Comparison of ENCODE assay signal across 21 cellular contexts in the genomic region with DNA sequence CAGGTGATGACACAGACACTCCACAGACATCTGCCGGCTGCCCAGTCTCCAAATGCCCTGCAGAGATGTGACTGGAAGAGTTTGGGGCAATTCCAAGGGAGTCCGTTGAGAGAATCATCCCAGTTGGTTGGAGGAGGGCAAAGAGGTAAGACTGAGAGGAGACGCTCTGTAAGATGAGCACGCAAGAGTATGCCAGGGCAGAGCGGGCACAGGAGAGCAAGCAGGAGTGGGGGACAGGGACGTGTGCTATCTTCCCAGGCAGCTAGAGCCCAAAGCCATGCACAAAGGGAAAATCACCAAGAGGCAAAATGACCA.
DNase-seq lines count a peak whose midpoint lies in the region; ATAC-seq and TF ChIP-seq lines count a peak whose summit lies in the region.
"Had no signal": no experiment of that assay in that cellular context is flagged by ENCODE, and none has a peak within 500 bp of the region (broad histone marks: within the 10 kb centered on the region; RNA-seq: fewer than 3 reads in every experiment).

No MANE protein-coding gene starts in this region.

- TF ChIP-seq CTCF in RWPE2 (IDR thresholded peaks at IDR 0.05; ENCODE audit: poor library complexity, severe bottlenecking) = no peak
- TF ChIP-seq CTCF in esophagus muscularis mucosa (IDR thresholded peaks at IDR 0.05) = no peak
- no peak for TF ChIP-seq CTCF in osteocyte (IDR thresholded peaks at IDR 0.05)
- no peak for TF ChIP-seq CTCF in MCF 10A (IDR thresholded peaks at IDR 0.05; ENCODE audit: unreplicated experiment)
- TF ChIP-seq CTCF in nephron progenitor cell (IDR thresholded peaks at IDR 0.05) = no peak

- H3K4me3 Mint-ChIP-seq in osteocyte (ENCODE audit: unreplicated experiment) = no peak overlapping the region
- no peak overlapping the region for H3K4me3 Mint-ChIP-seq in MCF 10A (ENCODE audit: unreplicated experiment)
- no peak overlapping the region for H3K4me3 Mint-ChIP-seq in nephron progenitor cell
- H3K4me3 Mint-ChIP-seq: CD14-positive monocyte; CD4-positive, alpha-beta T cell; CD8-positive, alpha-beta memory T cell; H9 had no signal

- H3K27ac ChIP-seq in RWPE2 (ENCODE audit: poor library complexity, severe bottlenecking) (no peak overlapping the region), esophagus muscularis mucosa (replicated peaks in 1 of 4) (no peak overlapping the region)
- H3K27ac ChIP-seq: BLaER1 treated with 17β-estradiol and CSF1 and Interleukin-3, amounts not matched to agents 10 nM and 100 nM; GM23248 had no signal

- DNase-seq in RWPE2 (ENCODE audit: low spot score) (peak; percentile 11), esophagus muscularis mucosa (ENCODE audit: extremely low spot score) (peak; percentile 82), osteocyte (ENCODE audit: extremely low spot score, unreplicated experiment) (peak; percentile 73), NCI-H82 (lab: John Stamatoyannopoulos, UW) (no peak), MCF 10A (ENCODE audit: unreplicated experiment) (no peak), nephron progenitor cell (no peak), ACHN (no peak)
- DNase-seq: AML-193; BE2C; CD4-positive, alpha-beta T cell; CD8-positive, alpha-beta memory T cell; DMS 273 treated with DMSO at 0.1 percent for 48 hours; DMS79; EL; GDM1; GM23248; H9 had no signal

- intact Hi-C loops in esophagus muscularis mucosa (cut with DNase I) = no loop called here
- intact Hi-C loops in MCF 10A (cut with micrococcal nuclease) = no loop called here

- ATAC-seq in RWPE2 (ENCODE audit: low read depth) = no peak
- ATAC-seq: GM12878, HCT116 had no signal

- CTCF ChIA-PET in MCF 10A (lab: Yijun Ruan, JAX) = interaction anchor here (0.7 kb wide), 1 partner anchor 835 kb away, joined by 3 read pairs; no protein-coding TSS in a partner anchor

- H3K36me3 Mint-ChIP-seq in osteocyte (ENCODE audit: unreplicated experiment) = no peaks in the 10 kb centered on the region
- no peaks in the 10 kb centered on the region for H3K36me3 Mint-ChIP-seq in MCF 10A (ENCODE audit: insufficient read depth, unreplicated experiment)
- H3K36me3 Mint-ChIP-seq in nephron progenitor cell (ENCODE audit: low read depth) = no peaks in the 10 kb centered on the region
- H3K36me3 Mint-ChIP-seq: CD14-positive monocyte; CD8-positive, alpha-beta memory T cell had no signal

- in situ Hi-C loops in ACHN (cut with HindIII; ENCODE audit: low pct_ligation_motif_present, low pct_unique_long_range_greater_than_20kb, low sequenced_read_pairs) = no loop called here

- H3K27me3 ChIP-seq in RWPE2 (ENCODE audit: insufficient read depth, poor library complexity, severe bottlenecking) = no peaks in the 10 kb centered on the region
- H3K27me3 ChIP-seq in esophagus muscularis mucosa = peaks cover 0 to 14% (median 0%) of the 10 kb centered on the region in 4 donors
- H3K27me3 ChIP-seq: BE2C; BLaER1 treated with 17β-estradiol and CSF1 and Interleukin-3, amounts not matched to agents 10 nM and 100 nM had no signal

- H3K4me1 Mint-ChIP-seq in osteocyte (ENCODE audit: unreplicated experiment) (no peaks in the 10 kb centered on the region), MCF 10A (ENCODE audit: insufficient read depth, unreplicated experiment) (no peaks in the 10 kb centered on the region), nephron progenitor cell (no peaks in the 10 kb centered on the region)
- H3K4me1 Mint-ChIP-seq: CD14-positive monocyte; CD8-positive, alpha-beta memory T cell had no signal

- POLR2A ChIA-PET in MCF 10A (lab: Yijun Ruan, JAX) = no interaction called here

- BruUV-seq in MCF 10A (replicated peaks; lab: Mats Ljungman, UMichigan) = no TSS peak

- H3K27me3 Mint-ChIP-seq in osteocyte (ENCODE audit: unreplicated experiment) (no peaks in the 10 kb centered on the region), MCF 10A (ENCODE audit: insufficient read depth, unreplicated experiment) (no peaks in the 10 kb centered on the region), nephron progenitor cell (ENCODE audit: low read depth, poor library complexity) (peaks cover 28% of the 10 kb centered on the region)

- H3K4me1 ChIP-seq in RWPE2 (ENCODE audit: insufficient read depth, poor library complexity, severe bottlenecking) (no peaks in the 10 kb centered on the region), esophagus muscularis mucosa (no peaks in the 10 kb centered on the region)
- H3K4me1 ChIP-seq: BE2C had no signal

- no peaks in the 10 kb centered on the region for H3K9me3 ChIP-seq in RWPE2 (ENCODE audit: severe bottlenecking)
- H3K9me3 ChIP-seq in esophagus muscularis mucosa = no peaks in the 10 kb centered on the region
- H3K9me3 ChIP-seq: BE2C; BLaER1 treated with 17β-estradiol and CSF1 and Interleukin-3, amounts not matched to agents 10 nM and 100 nM had no signal

- H3K36me3 ChIP-seq in RWPE2 (ENCODE audit: low read depth) (no peaks in the 10 kb centered on the region), esophagus muscularis mucosa (no peaks in the 10 kb centered on the region)
- H3K36me3 ChIP-seq: BE2C; BLaER1 treated with 17β-estradiol and CSF1 and Interleukin-3, amounts not matched to agents 10 nM and 100 nM had no signal

- WGBS in esophagus muscularis mucosa = 87% methylated on average over 6 of the region's 6 CpGs

- TF ChIP-seq POLR2A in esophagus muscularis mucosa (IDR thresholded peaks at IDR 0.05; ENCODE audit: low read depth) = no peak

- no peak for TF ChIP-seq EP300 in esophagus muscularis mucosa (IDR thresholded peaks at IDR 0.05)

- H3K4me3 ChIP-seq in RWPE2 (ENCODE audit: severe bottlenecking) (no peak overlapping the region), esophagus muscularis mucosa (no peak overlapping the region)
- H3K4me3 ChIP-seq: BLaER1 treated with 17β-estradiol and CSF1 and Interleukin-3, amounts not matched to agents 10 nM and 100 nM; GM12878; GM23248 had no signal

- peaks cover 21% of the 10 kb centered on the region for H3K9me3 Mint-ChIP-seq in osteocyte (ENCODE audit: unreplicated experiment)
- H3K9me3 Mint-ChIP-seq in MCF 10A (ENCODE audit: unreplicated experiment) = peaks cover 37% of the 10 kb centered on the region
- H3K9me3 Mint-ChIP-seq in nephron progenitor cell = no peaks in the 10 kb centered on the region
- H3K9me3 Mint-ChIP-seq: CD4-positive, alpha-beta T cell; H9 had no signal

- H3K27ac Mint-ChIP-seq in osteocyte (ENCODE audit: unreplicated experiment) = no peak overlapping the region
- no peak overlapping the region for H3K27ac Mint-ChIP-seq in MCF 10A (ENCODE audit: low read depth, unreplicated experiment)
- H3K27ac Mint-ChIP-seq in nephron progenitor cell = no peak overlapping the region
- H3K27ac Mint-ChIP-seq: CD14-positive monocyte; CD4-positive, alpha-beta T cell; CD8-positive, alpha-beta memory T cell; H9 had no signal

Comparison
In these comparisons a context has a peak if more than half of its experiments do, and no peak if none do; other contexts are left out.
1. DNase-seq: peak in RWPE2 (single experiment), esophagus muscularis mucosa (single experiment) and osteocyte (single experiment); none in NCI-H82 (single experiment), MCF 10A (single experiment), nephron progenitor cell (single experiment) and ACHN (single experiment).